In genomic region chr11:89443366-89444303, GRCh38 we compare ENCODE assay signal across 1 cellular context.
TF ChIP-seq lines count a peak whose summit lies in the region.

No MANE protein-coding gene starts in this region.

TF ChIP-seq in GM23338, 12 proteins besides CTCF, POLR2A, EP300 and RAD21 (continued from another document):
- TF ChIP-seq, protein P1, sequence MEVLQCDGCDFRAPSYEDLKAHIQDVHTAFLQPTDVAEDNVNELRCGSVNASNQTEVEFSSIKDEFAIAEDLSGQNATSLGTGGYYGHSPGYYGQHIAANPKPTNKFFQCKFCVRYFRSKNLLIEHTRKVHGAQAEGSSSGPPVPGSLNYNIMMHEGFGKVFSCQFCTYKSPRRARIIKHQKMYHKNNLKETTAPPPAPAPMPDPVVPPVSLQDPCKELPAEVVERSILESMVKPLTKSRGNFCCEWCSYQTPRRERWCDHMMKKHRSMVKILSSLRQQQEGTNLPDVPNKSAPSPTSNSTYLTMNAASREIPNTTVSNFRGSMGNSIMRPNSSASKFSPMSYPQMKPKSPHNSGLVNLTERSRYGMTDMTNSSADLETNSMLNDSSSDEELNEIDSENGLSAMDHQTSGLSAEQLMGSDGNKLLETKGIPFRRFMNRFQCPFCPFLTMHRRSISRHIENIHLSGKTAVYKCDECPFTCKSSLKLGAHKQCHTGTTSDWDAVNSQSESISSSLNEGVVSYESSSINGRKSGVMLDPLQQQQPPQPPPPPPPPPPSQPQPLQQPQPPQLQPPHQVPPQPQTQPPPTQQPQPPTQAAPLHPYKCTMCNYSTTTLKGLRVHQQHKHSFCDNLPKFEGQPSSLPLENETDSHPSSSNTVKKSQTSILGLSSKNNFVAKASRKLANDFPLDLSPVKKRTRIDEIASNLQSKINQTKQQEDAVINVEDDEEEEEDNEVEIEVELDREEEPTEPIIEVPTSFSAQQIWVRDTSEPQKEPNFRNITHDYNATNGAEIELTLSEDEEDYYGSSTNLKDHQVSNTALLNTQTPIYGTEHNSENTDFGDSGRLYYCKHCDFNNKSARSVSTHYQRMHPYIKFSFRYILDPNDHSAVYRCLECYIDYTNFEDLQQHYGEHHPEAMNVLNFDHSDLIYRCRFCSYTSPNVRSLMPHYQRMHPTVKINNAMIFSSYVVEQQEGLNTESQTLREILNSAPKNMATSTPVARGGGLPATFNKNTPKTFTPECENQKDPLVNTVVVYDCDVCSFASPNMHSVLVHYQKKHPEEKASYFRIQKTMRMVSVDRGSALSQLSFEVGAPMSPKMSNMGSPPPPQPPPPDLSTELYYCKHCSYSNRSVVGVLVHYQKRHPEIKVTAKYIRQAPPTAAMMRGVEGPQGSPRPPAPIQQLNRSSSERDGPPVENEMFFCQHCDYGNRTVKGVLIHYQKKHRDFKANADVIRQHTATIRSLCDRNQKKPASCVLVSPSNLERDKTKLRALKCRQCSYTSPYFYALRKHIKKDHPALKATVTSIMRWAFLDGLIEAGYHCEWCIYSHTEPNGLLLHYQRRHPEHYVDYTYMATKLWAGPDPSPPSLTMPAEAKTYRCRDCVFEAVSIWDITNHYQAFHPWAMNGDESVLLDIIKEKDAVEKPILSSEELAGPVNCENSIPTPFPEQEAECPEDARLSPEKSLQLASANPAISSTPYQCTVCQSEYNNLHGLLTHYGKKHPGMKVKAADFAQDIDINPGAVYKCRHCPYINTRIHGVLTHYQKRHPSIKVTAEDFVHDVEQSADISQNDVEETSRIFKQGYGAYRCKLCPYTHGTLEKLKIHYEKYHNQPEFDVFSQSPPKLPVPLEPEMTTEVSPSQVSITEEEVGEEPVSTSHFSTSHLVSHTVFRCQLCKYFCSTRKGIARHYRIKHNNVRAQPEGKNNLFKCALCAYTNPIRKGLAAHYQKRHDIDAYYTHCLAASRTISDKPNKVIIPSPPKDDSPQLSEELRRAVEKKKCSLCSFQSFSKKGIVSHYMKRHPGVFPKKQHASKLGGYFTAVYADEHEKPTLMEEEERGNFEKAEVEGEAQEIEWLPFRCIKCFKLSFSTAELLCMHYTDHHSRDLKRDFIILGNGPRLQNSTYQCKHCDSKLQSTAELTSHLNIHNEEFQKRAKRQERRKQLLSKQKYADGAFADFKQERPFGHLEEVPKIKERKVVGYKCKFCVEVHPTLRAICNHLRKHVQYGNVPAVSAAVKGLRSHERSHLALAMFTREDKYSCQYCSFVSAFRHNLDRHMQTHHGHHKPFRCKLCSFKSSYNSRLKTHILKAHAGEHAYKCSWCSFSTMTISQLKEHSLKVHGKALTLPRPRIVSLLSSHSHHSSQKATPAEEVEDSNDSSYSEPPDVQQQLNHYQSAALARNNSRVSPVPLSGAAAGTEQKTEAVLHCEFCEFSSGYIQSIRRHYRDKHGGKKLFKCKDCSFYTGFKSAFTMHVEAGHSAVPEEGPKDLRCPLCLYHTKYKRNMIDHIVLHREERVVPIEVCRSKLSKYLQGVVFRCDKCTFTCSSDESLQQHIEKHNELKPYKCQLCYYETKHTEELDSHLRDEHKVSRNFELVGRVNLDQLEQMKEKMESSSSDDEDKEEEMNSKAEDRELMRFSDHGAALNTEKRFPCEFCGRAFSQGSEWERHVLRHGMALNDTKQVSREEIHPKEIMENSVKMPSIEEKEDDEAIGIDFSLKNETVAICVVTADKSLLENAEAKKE (CRISPR knock-in tag; IDR thresholded peaks at IDR 0.05): no peak
- TF ChIP-seq JUNB (IDR thresholded peaks at IDR 0.05; ENCODE audit: unreplicated experiment): no peak
- no peak for TF ChIP-seq EZH2phosphoT487 (IDR thresholded peaks at IDR 0.05; ENCODE audit: unreplicated experiment)
TF ChIP-seq in GM23338: peak in this region for 0.
